Comparison of ENCODE assay signal across 1 cellular context in genomic region chr14:52729925-52730707, GRCh38.
TF ChIP-seq lines count a peak whose summit lies in the region.

A gene with protein sequence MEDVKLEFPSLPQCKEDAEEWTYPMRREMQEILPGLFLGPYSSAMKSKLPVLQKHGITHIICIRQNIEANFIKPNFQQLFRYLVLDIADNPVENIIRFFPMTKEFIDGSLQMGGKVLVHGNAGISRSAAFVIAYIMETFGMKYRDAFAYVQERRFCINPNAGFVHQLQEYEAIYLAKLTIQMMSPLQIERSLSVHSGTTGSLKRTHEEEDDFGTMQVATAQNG (plus strand): TSS chr14:52730166. CDS start chr14:52730475, 309 bp downstream.

TF ChIP-seq in HCT116, 20 proteins besides CTCF, POLR2A, EP300 and RAD21 (continued from another document):
- TF ChIP-seq, protein P1, sequence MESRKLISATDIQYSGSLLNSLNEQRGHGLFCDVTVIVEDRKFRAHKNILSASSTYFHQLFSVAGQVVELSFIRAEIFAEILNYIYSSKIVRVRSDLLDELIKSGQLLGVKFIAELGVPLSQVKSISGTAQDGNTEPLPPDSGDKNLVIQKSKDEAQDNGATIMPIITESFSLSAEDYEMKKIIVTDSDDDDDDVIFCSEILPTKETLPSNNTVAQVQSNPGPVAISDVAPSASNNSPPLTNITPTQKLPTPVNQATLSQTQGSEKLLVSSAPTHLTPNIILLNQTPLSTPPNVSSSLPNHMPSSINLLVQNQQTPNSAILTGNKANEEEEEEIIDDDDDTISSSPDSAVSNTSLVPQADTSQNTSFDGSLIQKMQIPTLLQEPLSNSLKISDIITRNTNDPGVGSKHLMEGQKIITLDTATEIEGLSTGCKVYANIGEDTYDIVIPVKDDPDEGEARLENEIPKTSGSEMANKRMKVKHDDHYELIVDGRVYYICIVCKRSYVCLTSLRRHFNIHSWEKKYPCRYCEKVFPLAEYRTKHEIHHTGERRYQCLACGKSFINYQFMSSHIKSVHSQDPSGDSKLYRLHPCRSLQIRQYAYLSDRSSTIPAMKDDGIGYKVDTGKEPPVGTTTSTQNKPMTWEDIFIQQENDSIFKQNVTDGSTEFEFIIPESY (IDR thresholded peaks at IDR 0.05; ENCODE audit: extremely low read depth, insufficient replicate concordance, low read length), result no peak
- TF ChIP-seq EZH2phosphoT487 (IDR thresholded peaks at IDR 0.05; ENCODE audit: borderline replicate concordance) (no peak), REST (IDR thresholded peaks at IDR 0.05; ENCODE audit: low read depth) (no peak), JUND (IDR thresholded peaks at IDR 0.05) (no peak), FOSL1 (IDR thresholded peaks at IDR 0.05; ENCODE audit: low read depth) (no peak), CEBPB (IDR thresholded peaks at IDR 0.05; ENCODE audit: low read depth) (no peak), TCF7L2 (IDR thresholded peaks at IDR 0.05; ENCODE audit: borderline replicate concordance, extremely low read depth, insufficient read depth, insufficient read length) (no peak), ATF3 (IDR thresholded peaks at IDR 0.05) (no peak), ZFX (IDR thresholded peaks at IDR 0.05) (peak; percentile 72; the same call in 1 of the 2 replicates)
- TF ChIP-seq, protein P2, sequence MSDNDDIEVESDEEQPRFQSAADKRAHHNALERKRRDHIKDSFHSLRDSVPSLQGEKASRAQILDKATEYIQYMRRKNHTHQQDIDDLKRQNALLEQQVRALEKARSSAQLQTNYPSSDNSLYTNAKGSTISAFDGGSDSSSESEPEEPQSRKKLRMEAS (IDR thresholded peaks at IDR 0.05), result peak; percentile 46
TF ChIP-seq in HCT116: peak in this region for 7.
